Comparison of ENCODE assay signal across 25 cellular contexts in genomic region chr3:21914451-21914850, GRCh38.
"Had no signal": no experiment of that assay in that cellular context is flagged by ENCODE, and none has a peak within 500 bp of the region (broad histone marks: within the 10 kb centered on the region; RNA-seq: fewer than 3 reads in every experiment).

No MANE protein-coding gene starts in this region.

- ATAC-seq: activated T-cell treated with anti-CD3 and anti-CD28 coated beads, Interleukin-2, amount 50 U/mL, for 4 hours; gastrocnemius medialis; right cardiac atrium; stimulated activated memory B cell treated with anti-CD40 and anti-IgM and Interleukin-4, amounts not matched to agents 10 μg/mL and 1 μg/mL and 100 μg/mL, for 72 hours; WTC11 had no signal

- H3K36me3 Mint-ChIP-seq: activated naive CD8-positive, alpha-beta T cell treated with anti-CD3 and anti-CD28 coated beads for 36 hours; memory B cell; stimulated activated memory B cell treated with anti-CD40 and anti-IgM and Interleukin-4, amounts not matched to agents 10 μg/mL and 1 μg/mL and 100 μg/mL, for 72 hours; WTC11 had no signal

- DNase-seq: activated CD8-positive, alpha-beta memory T cell treated with anti-CD3 and anti-CD28 coated beads for 24 hours; activated CD8-positive, alpha-beta memory T cell treated with anti-CD3 and anti-CD28 coated beads, Interleukin-2, amount 50 U/mL, for 4 hours; activated naive CD4-positive, alpha-beta T cell treated with Interleukin-2 at 50 U/mL for 16 hours; activated naive CD8-positive, alpha-beta T cell treated with anti-CD3 and anti-CD28 coated beads for 36 hours; activated T-cell treated with anti-CD3 and anti-CD28 coated beads, Interleukin-2, amount 50 U/mL, for 4 hours; amygdala; dermis blood vessel endothelial cell; effector CD8-positive, alpha-beta T cell; erythroblast; gastrocnemius medialis; nucleus accumbens; right cardiac atrium; small intestine; stimulated activated CD4-positive, alpha-beta T cell treated with anti-CD3 and anti-CD28 coated beads, Interleukin-15, amount 100 ng/mL, for 24 hours; stomach; T1000 had no signal

- H2AFZ ChIP-seq: parathyroid adenoma had no signal

- H3K27me3 ChIP-seq: gastrocnemius medialis, stomach, suprapubic skin, tibial nerve had no signal

- H3K9ac ChIP-seq: parathyroid adenoma had no signal

- H3K4me1 ChIP-seq: gastrocnemius medialis, parathyroid adenoma, stomach, suprapubic skin had no signal

- H3K4me1 Mint-ChIP-seq: activated naive CD8-positive, alpha-beta T cell treated with anti-CD3 and anti-CD28 coated beads for 36 hours; memory B cell; stimulated activated memory B cell treated with anti-CD40 and anti-IgM and Interleukin-4, amounts not matched to agents 10 μg/mL and 1 μg/mL and 100 μg/mL, for 72 hours had no signal

- H3K36me3 ChIP-seq: gastrocnemius medialis, stomach, suprapubic skin, tibial nerve had no signal

- H3K9me3 Mint-ChIP-seq: activated naive CD8-positive, alpha-beta T cell treated with anti-CD3 and anti-CD28 coated beads for 36 hours; stimulated activated memory B cell treated with anti-CD40 and anti-IgM and Interleukin-4, amounts not matched to agents 10 μg/mL and 1 μg/mL and 100 μg/mL, for 72 hours; WTC11 had no signal

- H3K9me3 ChIP-seq: gastrocnemius medialis, stomach, suprapubic skin, tibial nerve had no signal

- H3K27ac ChIP-seq: gastrocnemius medialis, parathyroid adenoma, stomach, suprapubic skin, tibial nerve had no signal

- H3K27me3 Mint-ChIP-seq: activated naive CD8-positive, alpha-beta T cell treated with anti-CD3 and anti-CD28 coated beads for 36 hours; memory B cell; stimulated activated memory B cell treated with anti-CD40 and anti-IgM and Interleukin-4, amounts not matched to agents 10 μg/mL and 1 μg/mL and 100 μg/mL, for 72 hours had no signal

- H3K79me2 ChIP-seq: parathyroid adenoma had no signal

- FAIRE-seq: urothelium cell line had no signal

- H3K4me3 ChIP-seq: gastrocnemius medialis, stomach, suprapubic skin, tibial nerve had no signal

- H3K4me3 Mint-ChIP-seq: activated naive CD8-positive, alpha-beta T cell treated with anti-CD3 and anti-CD28 coated beads for 36 hours; activated T-cell treated with anti-CD3 and anti-CD28 coated beads, Interleukin-2, amount 50 U/mL, for 4 hours; memory B cell; stimulated activated memory B cell treated with anti-CD40 and anti-IgM and Interleukin-4, amounts not matched to agents 10 μg/mL and 1 μg/mL and 100 μg/mL, for 72 hours; T-helper 1 cell treated with Interleukin-12 subunit alpha and Interleukin-12 subunit beta and Interleukin-4 antibody, amounts not matched to agents 30 μg/mL and 1 μg/mL, for 36 hours; WTC11 had no signal

- H3K27ac Mint-ChIP-seq: activated naive CD8-positive, alpha-beta T cell treated with anti-CD3 and anti-CD28 coated beads for 36 hours; activated T-helper 2 cell treated with anti-CD3 and anti-CD28 coated beads, Interferon-gamma antibody, Interleukin-2, Interleukin-4, amounts not matched to agents 10 μg/mL and 5 μg/mL and 100 μg/mL, durations not matched to agents 14 hours and 24 hours and 36 hours; memory B cell; stimulated activated memory B cell treated with anti-CD40 and anti-IgM and Interleukin-4, amounts not matched to agents 10 μg/mL and 1 μg/mL and 100 μg/mL, for 72 hours; T-helper 1 cell treated with Interleukin-12 subunit alpha and Interleukin-12 subunit beta and Interleukin-4 antibody, amounts not matched to agents 30 μg/mL and 1 μg/mL, for 36 hours; WTC11 had no signal
